In genomic region chr2:85588218-85589044, GRCh38 we compare ENCODE assay signal across 12 cellular contexts. TPM values are rescaled to one million over a fixed set of nuclear protein-coding genes. Genes with fewer than 3 reads are reported as not detected.
A peak's percentile ranks its signal among the peaks of the same experiment; 100 is the strongest.
DNase-seq lines count a peak whose midpoint lies in the region; ATAC-seq and TF ChIP-seq lines count a peak whose summit lies in the region.
"Had no signal": no experiment of that assay in that cellular context is flagged by ENCODE, and none has a peak within 500 bp of the region (broad histone marks: within the 10 kb centered on the region; RNA-seq: fewer than 3 reads in every experiment).

No MANE protein-coding gene starts in this region.

- peaks cover 2% of the 10 kb centered on the region; the same call in 1 of the 3 replicates for H3K36me3 Mint-ChIP-seq in GM23338 (ENCODE audit: low read depth)

- H3K4me1 ChIP-seq in right atrium auricular region: peaks cover 4 to 83% of the 10 kb centered on the region in 2 donors
- H3K4me1 ChIP-seq in ovary (ENCODE audit: insufficient read depth): peaks cover 23% of the 10 kb centered on the region
- H3K4me1 ChIP-seq in aorta (ENCODE audit: control insufficient read depth in 1 of 2, insufficient read depth in 2 of 2, low read length in 2 of 2): peaks cover 0 to 3% of the 10 kb centered on the region in 2 donors
- peaks cover 7% of the 10 kb centered on the region; the same call in 1 of the 2 replicates for H3K4me1 ChIP-seq in GM23338 (ENCODE audit: insufficient read depth)

- peak overlapping the region; percentile 66 to 79 for H3K27ac ChIP-seq in right atrium auricular region
- H3K27ac ChIP-seq in dorsolateral prefrontal cortex: peak overlapping the region in 48 of 59 donors; percentile 3 to 87 (median 67)
- H3K27ac ChIP-seq in ovary: peak overlapping the region; percentile 57
- peak overlapping the region; percentile 16 to 72 for H3K27ac ChIP-seq in aorta (ENCODE audit: low read depth in 1 of 2, low read length in 2 of 2)
- no peak overlapping the region for H3K27ac ChIP-seq in GM23338 (ENCODE audit: low read depth)
- H3K27ac ChIP-seq: C4-2B, SJSA1 had no signal

- TF ChIP-seq EP300 in ovary (IDR thresholded peaks at IDR 0.05): no peak

- no peak overlapping the region for H3K4me3 Mint-ChIP-seq in GM23338

- intact Hi-C loops in Right ventricle myocardium superior (cut with DNase I): no loop called here
- intact Hi-C loops in dorsolateral prefrontal cortex (cut with DNase I): no loop called here
- intact Hi-C loops in ovary (cut with DNase I): no loop called here
- intact Hi-C loops in aorta (cut with DNase I): no loop called here

- no peak overlapping the region for H3K27ac Mint-ChIP-seq in GM23338

- H3K4me3 ChIP-seq in right atrium auricular region: no peak overlapping the region
- H3K4me3 ChIP-seq in dorsolateral prefrontal cortex: no peak overlapping the region
- no peak overlapping the region for H3K4me3 ChIP-seq in ovary
- no peak overlapping the region for H3K4me3 ChIP-seq in aorta (ENCODE audit: low read length in 2 of 2)
- no peak overlapping the region for H3K4me3 ChIP-seq in GM23338
- H3K4me3 ChIP-seq: SJSA1 had no signal

- no peak overlapping the region for H2AFZ ChIP-seq in GM23338

- H3K36me3 ChIP-seq in right atrium auricular region: no peaks in the 10 kb centered on the region
- no peaks in the 10 kb centered on the region for H3K36me3 ChIP-seq in ovary
- no peaks in the 10 kb centered on the region for H3K36me3 ChIP-seq in aorta (ENCODE audit: control insufficient read depth in 1 of 2, insufficient read depth in 2 of 2, low read length in 1 of 2)
- no peaks in the 10 kb centered on the region for H3K36me3 ChIP-seq in GM23338 (ENCODE audit: insufficient read depth)
- H3K36me3 ChIP-seq: SJSA1 had no signal

- DNase-seq in right atrium auricular region (ENCODE audit: low spot score) (no peak), Right ventricle myocardium superior (no peak), dorsolateral prefrontal cortex (no peak), ovary (no peak), aorta (no peak), GM23338 (ENCODE audit: low spot score) (no peak), cortex of kidney (lab: John Stamatoyannopoulos, UW) (no peak)
- DNase-seq: NCI-H524 treated with DMSO at 0.1 percent for 48 hours had no signal

- peaks cover 8% of the 10 kb centered on the region for H3K4me1 Mint-ChIP-seq in GM23338

- H3K9me3 ChIP-seq in right atrium auricular region: no peaks in the 10 kb centered on the region
- no peaks in the 10 kb centered on the region for H3K9me3 ChIP-seq in ovary
- no peaks in the 10 kb centered on the region for H3K9me3 ChIP-seq in aorta (ENCODE audit: control insufficient read depth, low read length)
- H3K9me3 ChIP-seq: SJSA1 had no signal

- H4K20me1 ChIP-seq in GM23338 (replicated peaks; ENCODE audit: insufficient read depth): no peaks in the 10 kb centered on the region

- H3K27me3 Mint-ChIP-seq in GM23338 (ENCODE audit: insufficient read depth, low read depth, poor library complexity): peaks cover 25% of the 10 kb centered on the region

- H3K27me3 ChIP-seq in right atrium auricular region: no peaks in the 10 kb centered on the region
- H3K27me3 ChIP-seq in dorsolateral prefrontal cortex: peaks cover 0 to 6% (median 0%) of the 10 kb centered on the region in 45 donors
- no peaks in the 10 kb centered on the region for H3K27me3 ChIP-seq in ovary
- H3K27me3 ChIP-seq in aorta (ENCODE audit: control insufficient read depth in 1 of 2, insufficient read depth in 2 of 2, low read length in 1 of 2): no peaks in the 10 kb centered on the region
- H3K27me3 ChIP-seq in GM23338 (ENCODE audit: insufficient read depth): peaks cover 27% of the 10 kb centered on the region
- H3K27me3 ChIP-seq: SJSA1 had no signal

- no peaks in the 10 kb centered on the region for H3K9me2 ChIP-seq in GM23338 (ENCODE audit: insufficient read depth)

- 87 to 93% (median 87%) methylated on average over 9 of the region's 9 CpGs for WGBS in ovary, 3 donors
- whole genome bisulfite sequencing in aorta, 2 donors: 46 to 51% methylated on average over 9 of the region's 9 CpGs

- no peaks in the 10 kb centered on the region for H3K79me2 ChIP-seq in GM23338 (replicated peaks; ENCODE audit: insufficient read depth)

- no peak for TF ChIP-seq CTCF in right atrium auricular region (IDR thresholded peaks at IDR 0.05)
- no peak for TF ChIP-seq CTCF in dorsolateral prefrontal cortex (IDR thresholded peaks at IDR 0.05 in 54 of 56, conservative IDR thresholded peaks at IDR 0.05 in 2 of 56; ENCODE audit: low read depth in 1 of 56, partially characterized antibody in 56 of 56)
- no peak for TF ChIP-seq CTCF in ovary (IDR thresholded peaks at IDR 0.05)
- TF ChIP-seq CTCF in GM23338 (conservative IDR thresholded peaks at IDR 0.05; ENCODE audit: low read depth in 2 of 2): no peak

- TF ChIP-seq POLR2A in ovary (IDR thresholded peaks at IDR 0.05): no peak

- no peak overlapping the region for H3K4me2 ChIP-seq in GM23338

- no peak for ATAC-seq in Right ventricle myocardium superior (ENCODE audit: poor library complexity)
- no peak for ATAC-seq in aorta (ENCODE audit: low FRiP score)
- ATAC-seq in GM23338: no peak
- no peak for ATAC-seq in HG02759 (IDR thresholded peaks at IDR 0.05; ENCODE audit: unreplicated experiment)
- ATAC-seq: HCT116 had no signal

- H3K9me3 Mint-ChIP-seq in GM23338: 0 out of 3 replicates have a peak, but pooled peaks cover 2% of the 10 kb centered on the region

- 0 out of 2 replicates have a peak, but pooled peaks cover 3% of the 10 kb centered on the region for H3F3A ChIP-seq in GM23338 (replicated peaks; ENCODE audit: low read depth)

TF ChIP-seq in GM23338, 12 proteins besides CTCF, POLR2A, EP300 and RAD21:
- TF ChIP-seq CREB1 (CRISPR knock-in tag; IDR thresholded peaks at IDR 0.05; ENCODE audit: low read depth): no peak

RNA-seq across cellular contexts. Expression of gene VAMP5, which starts 4.2 kb away (rescaled TPM):
- total RNA-seq in right atrium auricular region: 10 to 100 TPM; 37.2 to 61.7 TPM
- total RNA-seq in Right ventricle myocardium superior: 56.3 TPM
- total RNA-seq in dorsolateral prefrontal cortex: 10 to 100 TPM; 11.2 to 51.3 (median 21.9) TPM
- total RNA-seq in ovary: 10 to 100 TPM; 25.6 to 59.1 (median 48.5) TPM
- 10 to 100 TPM; 35.7 to 99.5 TPM for polyA plus RNA-seq in ovary
- total RNA-seq in aorta: 10 to 100 TPM; 60.3 to 83.8 TPM
- polyA plus RNA-seq in aorta: 100 to 1,000 TPM; 180 to 186 TPM
- total RNA-seq in GM23338 (2014; rRNA removed; shearing (Covaris generic)): 0.87 and 2.6 TPM in 2 replicates
- 5.5 and 7.8 TPM in 2 replicates for polyA plus RNA-seq in GM23338 (2016; fragmentation: Nextera tagmentation; extraction: Ambion mirVana)

RNA-seq across cellular contexts. Expression of gene RNF181, which starts 7.1 kb away (rescaled TPM):
- total RNA-seq in right atrium auricular region (100 to 1,000 TPM; 109 to 194 TPM), Right ventricle myocardium superior (74.5 TPM), dorsolateral prefrontal cortex (10 to 100 TPM; 46.9 to 93.7 (median 73.1) TPM), ovary (100 to 1,000 TPM in 1 of 7 donors, 10 to 100 TPM in 6; 61.1 to 108 (median 93.3) TPM), aorta (10 to 100 TPM; 76.0 to 98.5 TPM)
- polyA plus RNA-seq in ovary (100 to 1,000 TPM; 123 to 148 TPM), aorta (100 to 1,000 TPM; 148 to 203 TPM), GM23338 (2016; fragmentation: Nextera tagmentation; extraction: Ambion mirVana) (260 and 276 TPM in 2 replicates)
- total RNA-seq in GM23338 (2014; rRNA removed; shearing (Covaris generic)): 114 and 145 TPM in 2 replicates

RNA-seq across cellular contexts. Expression of gene VAMP8, which starts 11.0 kb away (rescaled TPM):
- total RNA-seq in right atrium auricular region: 10 to 100 TPM; 11.9 to 26.1 TPM
- 16.9 TPM for total RNA-seq in Right ventricle myocardium superior
- total RNA-seq in dorsolateral prefrontal cortex: 10 to 100 TPM in 34 of 120 experiments, 1 to 10 TPM in 86; 2.5 to 33.7 (median 7.4) TPM
- total RNA-seq in ovary: 10 to 100 TPM in 5 of 7 donors, 1 to 10 TPM in 2; 5.9 to 58.4 (median 14.0) TPM
- 10 to 100 TPM; 25.5 to 54.3 TPM for polyA plus RNA-seq in ovary
- 10 to 100 TPM; 40.5 to 43.5 TPM for total RNA-seq in aorta
- polyA plus RNA-seq in aorta: 100 to 1,000 TPM in 1 of 2 donors, 10 to 100 TPM in 1; 23.9 to 256 TPM
- total RNA-seq in GM23338 (2014; rRNA removed; shearing (Covaris generic)): 16.3 and 17.4 TPM in 2 replicates
- 71.7 and 73.0 TPM in 2 replicates for polyA plus RNA-seq in GM23338 (2016; fragmentation: Nextera tagmentation; extraction: Ambion mirVana)
- total RNA-seq: SJSA1 had no signal

RNA-seq across cellular contexts. Expression of gene TMEM150A, which starts 14.1 kb away (rescaled TPM):
- total RNA-seq in right atrium auricular region (10 to 100 TPM; 15.8 to 21.7 TPM), Right ventricle myocardium superior (9.5 TPM), dorsolateral prefrontal cortex (10 to 100 TPM in 78 of 120 experiments, 1 to 10 TPM in 42; 5.8 to 22.7 (median 10.9) TPM), ovary (10 to 100 TPM; 12.5 to 27.1 (median 18.6) TPM), aorta (10 to 100 TPM; 13.9 to 19.2 TPM)
- polyA plus RNA-seq in ovary (10 to 100 TPM in 1 of 2 donors, 1 to 10 TPM in 1; 7.0 to 17.8 TPM), aorta (10 to 100 TPM; 17.8 to 27.8 TPM), GM23338 (2016; fragmentation: Nextera tagmentation; extraction: Ambion mirVana) (21.4 and 27.9 TPM in 2 replicates)
- total RNA-seq in GM23338 (2014; rRNA removed; shearing (Covaris generic)): 10.1 and 16.4 TPM in 2 replicates

RNA-seq across cellular contexts. Expression of gene C2orf68, which starts 23.4 kb away (rescaled TPM):
- total RNA-seq in right atrium auricular region (10 to 100 TPM in 1 of 2 donors, 1 to 10 TPM in 1; 8.9 to 11.1 TPM), Right ventricle myocardium superior (26.5 TPM), dorsolateral prefrontal cortex (10 to 100 TPM; 10.2 to 50.7 (median 21.9) TPM), ovary (10 to 100 TPM; 14.6 to 45.4 (median 35.5) TPM), aorta (10 to 100 TPM; 22.8 to 35.2 TPM)
- polyA plus RNA-seq in ovary (10 to 100 TPM; 22.1 to 31.5 TPM), aorta (10 to 100 TPM; 15.5 to 19.9 TPM), GM23338 (2016; fragmentation: Nextera tagmentation; extraction: Ambion mirVana) (76.4 and 81.2 TPM in 2 replicates)
- total RNA-seq in GM23338 (2014; rRNA removed; shearing (Covaris generic)): 26.8 and 32.4 TPM in 2 replicates
